ENCODE assay signal across 1 cellular context in genomic region chr3:45748068-45748467, GRCh38.
A peak's percentile ranks its signal among the peaks of the same experiment; 100 is the strongest.
TF ChIP-seq lines count a peak whose summit lies in the region.

No MANE protein-coding gene starts in this region.

TF ChIP-seq in Ishikawa, 13 proteins besides CTCF, POLR2A, EP300 and RAD21 (continued from another document):
- TF ChIP-seq USF1 (IDR thresholded peaks at IDR 0.05) (no peak), CREB1 (IDR thresholded peaks at IDR 0.05; ENCODE audit: low read depth) (no peak), EGR1 (IDR thresholded peaks at IDR 0.05) (peak; percentile 95)
